ENCODE assay signal across 17 cellular contexts in the genomic region with DNA sequence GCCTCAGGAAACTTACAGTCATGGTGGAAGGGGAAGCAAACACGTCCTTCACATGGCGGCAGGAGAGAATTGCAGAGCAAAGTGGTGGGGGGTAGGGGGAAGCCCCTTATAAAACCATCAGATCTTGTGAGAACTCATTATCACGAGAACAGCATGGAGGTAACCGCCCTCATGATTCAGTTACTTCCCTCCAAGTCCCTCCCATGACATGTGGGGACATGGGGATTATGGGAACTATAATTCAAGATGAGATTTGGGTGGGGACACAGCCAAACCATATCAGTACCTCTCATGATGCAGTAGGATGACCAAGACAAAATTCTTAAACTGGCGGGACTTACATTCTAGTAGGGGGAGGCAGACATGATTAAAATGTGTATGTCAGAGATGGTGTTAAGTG. TPM values are rescaled to one million over a fixed set of nuclear protein-coding genes. Genes with fewer than 3 reads are reported as not detected.
DNase-seq lines count a peak whose midpoint lies in the region; ATAC-seq, FAIRE-seq and TF ChIP-seq lines count a peak whose summit lies in the region.
"Had no signal": no experiment of that assay in that cellular context is flagged by ENCODE, and none has a peak within 500 bp of the region (broad histone marks: within the 10 kb centered on the region; RNA-seq: fewer than 3 reads in every experiment).

No MANE protein-coding gene starts in this region.

- TF ChIP-seq RAD21 in GM12878 (IDR thresholded peaks at IDR 0.05; ENCODE audit: insufficient read depth, low read depth, low read length): no peak

- CTCF ChIA-PET in GM12878 (lab: Yijun Ruan, JAX): interaction anchor here (0.6 to 2.0 kb wide), 5 partner anchors 9 to 1015 kb away, joined by 3 to 15 read pairs (median 5); no protein-coding TSS in a partner anchor

- peaks cover 28% of the 10 kb centered on the region for H3K4me1 ChIP-seq in GM12878 (ENCODE audit: control insufficient read depth, insufficient read depth, low read length)
- H3K4me1 ChIP-seq: pancreas had no signal

- no peak overlapping the region for H3K9ac ChIP-seq in GM12878 (ENCODE audit: control insufficient read depth, insufficient read depth, low read length)

- ATAC-seq in T-helper 17 cell (no peak), GM12878 (no peak), HG02610 (IDR thresholded peaks at IDR 0.05; ENCODE audit: unreplicated experiment) (no peak)
- ATAC-seq: pancreas, upper lobe of right lung had no signal

- no peak overlapping the region for H2AFZ ChIP-seq in GM12878 (ENCODE audit: control insufficient read depth, low read depth, low read length)
- H2AFZ ChIP-seq: hepatocyte had no signal

- POLR2A ChIA-PET in GM12878 (lab: Charles Lee): no interaction called here

- peaks cover 0 to 7% of the 10 kb centered on the region in 2 experiments; a peak in 3 of 4 replicates for H3K36me3 ChIP-seq in GM12878 (ENCODE audit: control insufficient read depth in 2 of 2, insufficient read depth in 2 of 2, low read length in 1 of 2)
- H3K36me3 ChIP-seq: pancreas had no signal

- TF ChIP-seq POLR2A in GM12878 (IDR thresholded peaks at IDR 0.05; ENCODE audit: low read depth, low read length): no peak

- in situ Hi-C loops in GM12878 (cut with MboI): no loop called here

- WGBS in GM12878 (ENCODE audit: insufficient coverage, insufficient replicate concordance, low lambda C conversion rate, missing lambda C conversion rate): 92% methylated on average over 5 of the region's 5 CpGs

- SMC1A ChIA-PET in GM12878 (lab: Charles Lee; ENCODE audit: uncharacterized antibody, unreplicated experiment): no interaction called here

- no TSS peak for BruUV-seq in GM12878 (replicated peaks; lab: Mats Ljungman, UMichigan)

- TF ChIP-seq CTCF in GM12878 (IDR thresholded peaks at IDR 0.05 in 2 of 3, conservative IDR thresholded peaks at IDR 0.05 in 1 of 3; ENCODE audit: control insufficient read depth in 2 of 3, extremely low read depth in 1 of 3, insufficient read depth in 1 of 3, low read depth in 3 of 3, low read length in 3 of 3) (no peak), progenitor cell of endocrine pancreas (IDR thresholded peaks at IDR 0.05; ENCODE audit: unreplicated experiment) (no peak)

- H3K9me3 Mint-ChIP-seq in progenitor cell of endocrine pancreas (ENCODE audit: low read depth): no peaks in the 10 kb centered on the region

- no peaks in the 10 kb centered on the region for H3K27me3 ChIP-seq in GM12878 (replicated peaks in 1 of 2; ENCODE audit: control insufficient read depth in 2 of 2, insufficient read depth in 2 of 2, low read length in 1 of 2)
- H3K27me3 ChIP-seq: hepatocyte, pancreas, upper lobe of right lung had no signal

- H3K9me3 ChIP-seq in T-helper 17 cell (ENCODE audit: control insufficient read depth, low read length, poor library complexity, severe bottlenecking) (no peaks in the 10 kb centered on the region), GM12878 (replicated peaks; ENCODE audit: control insufficient read depth, insufficient read depth, low read length) (no peaks in the 10 kb centered on the region)
- H3K9me3 ChIP-seq: pancreas, upper lobe of right lung had no signal

- FAIRE-seq in GM12878 (lab: Jason Lieb, UNC): no peak
- FAIRE-seq: bronchial epithelial cell, D721Med, pancreas had no signal

- H3K4me1 Mint-ChIP-seq in T-helper 17 cell (peaks cover 60% of the 10 kb centered on the region), progenitor cell of endocrine pancreas (ENCODE audit: low read depth) (peaks cover 22% of the 10 kb centered on the region)

- H3K79me2 ChIP-seq in GM12878 (ENCODE audit: control insufficient read depth, insufficient read depth, low read length): peaks cover 16% of the 10 kb centered on the region

- intact Hi-C loops in GM12878 (cut with micrococcal nuclease; ENCODE audit: unreplicated experiment): no loop called here

- peak overlapping the region; percentile 73 for H3K4me3 Mint-ChIP-seq in T-helper 17 cell
- H3K4me3 Mint-ChIP-seq in progenitor cell of endocrine pancreas (ENCODE audit: low read depth): no peak overlapping the region

- H3K27ac Mint-ChIP-seq in T-helper 17 cell (peak overlapping the region; percentile 91), progenitor cell of endocrine pancreas (peak overlapping the region; percentile 56)

- no peak for TF ChIP-seq EP300 in GM12878 (IDR thresholded peaks at IDR 0.05; ENCODE audit: borderline replicate concordance in 1 of 2, control insufficient read depth in 1 of 2, low read depth in 2 of 2, low read length in 2 of 2)

- peaks cover 7% of the 10 kb centered on the region; the same call in 1 of the 2 replicates for H4K20me1 ChIP-seq in GM12878 (ENCODE audit: control insufficient read depth, insufficient read depth)

- H3K36me3 Mint-ChIP-seq in T-helper 17 cell (ENCODE audit: low read depth) (no peaks in the 10 kb centered on the region), progenitor cell of endocrine pancreas (ENCODE audit: insufficient read depth) (peaks cover 27% of the 10 kb centered on the region)

- H3K27ac ChIP-seq in GM12878 (ENCODE audit: control insufficient read depth, insufficient read depth): peak overlapping the region; percentile 45; the same call in 1 of the 2 replicates
- H3K27ac ChIP-seq: pancreas, upper lobe of right lung had no signal

- H3K4me2 ChIP-seq in GM12878 (ENCODE audit: control insufficient read depth, insufficient read depth): no peak overlapping the region
- H3K4me2 ChIP-seq: hepatocyte had no signal

- H3K4me3 ChIP-seq in GM12878: no peak overlapping the region
- H3K4me3 ChIP-seq: hepatocyte, pancreas, upper lobe of right lung had no signal

- RAD21 ChIA-PET in GM12878 (lab: Charles Lee; ENCODE audit: unreplicated experiment): interaction anchor here (1.1 to 2.0 kb wide), 2 partner anchors 27 to 79 kb away, joined by 3 to 5 read pairs; no protein-coding TSS in a partner anchor

- H3K27me3 Mint-ChIP-seq in T-helper 17 cell (no peaks in the 10 kb centered on the region), progenitor cell of endocrine pancreas (no peaks in the 10 kb centered on the region)

- DNase-seq in activated T-cell treated with anti-CD3 and anti-CD28 coated beads for 24 hours (ENCODE audit: low read depth) (peak; percentile 8), T-helper 17 cell (no peak), GM12878 (ENCODE audit: low read depth, low spot score) (no peak), progenitor cell of endocrine pancreas (ENCODE audit: low spot score, unreplicated experiment) (no peak), SW480 (ENCODE audit: low spot score) (no peak)
- DNase-seq in activated T-cell treated with anti-CD3 and anti-CD28 coated beads, Interleukin-2, amount 50 U/mL, for 1 hour: no peak
- DNase-seq in effector CD4-positive, alpha-beta T cell: no peak
- DNase-seq: activated effector memory CD4-positive, alpha-beta T cell treated with anti-CD3 and anti-CD28 coated beads, Interleukin-2, amount 50 U/mL, for 16 hours; NCI-H2029 treated with DMSO at 0.1 percent for 48 hours; NCI-H524; pancreas; upper lobe of right lung had no signal

TF ChIP-seq in GM12878, 131 proteins besides CTCF, POLR2A, EP300 and RAD21 (continues in another document):
- no peak for TF ChIP-seq HCFC1 (IDR thresholded peaks at IDR 0.05; ENCODE audit: low read length)

RNA-seq across cellular contexts. Expression of a gene that starts 38.8 kb away (rescaled TPM):
- not detected for total RNA-seq in T-helper 17 cell
- total RNA-seq in GM12878 (2013; cell fraction: nucleolus; rRNA removed): 0.20 and 0.21 TPM in 2 replicates
- total RNA-seq in GM12878 (2014; rRNA removed): under 0.01 TPM in 1 of 2 replicates, not detected in the other
- total RNA-seq in GM12878 (2014; rRNA removed; fragmentation: Illumina TruSeq; extraction: Trizol): not detected in 2 replicates
- not detected in 2 replicates for total RNA-seq in GM12878 (2021)
- 0.09 TPM for polyA plus RNA-seq in GM12878 (2011; ENCODE audit: low read depth)
- polyA plus RNA-seq in GM12878 (2011; rRNA removed): 0.01 TPM in 1 of 2 replicates, not detected in the other
- 0.03 TPM in 1 of 2 replicates, not detected in the other for polyA plus RNA-seq in GM12878 (2011; cell fraction: cytosol; rRNA removed)
- not detected in 2 replicates for polyA plus RNA-seq in GM12878 (2011; cell fraction: nucleus; rRNA removed)
- 0.15 and 0.25 TPM in 2 replicates for polyA plus RNA-seq in GM12878 (2012)
- polyA plus RNA-seq in GM12878 (2014; fragmentation: Illumina TruSeq; extraction: Trizol): not detected in 2 replicates
- polyA plus RNA-seq in GM12878 (2014; fragmentation: Nextera tagmentation; extraction: Ambion mirVana): not detected
- 0.27 TPM in 1 of 2 replicates, not detected in the other for polyA plus RNA-seq in GM12878 (2014; rRNA removed)
- polyA plus RNA-seq in GM12878 (2016; fragmentation: Nextera tagmentation; extraction: Ambion mirVana): not detected
- 0.05 TPM in 1 of 2 replicates, not detected in the other for polyA minus RNA-seq in GM12878 (2011; rRNA and poly(A)+ RNA removed)
- not detected in 2 replicates for polyA minus RNA-seq in GM12878 (2011; cell fraction: cytosol; rRNA and poly(A)+ RNA removed)
- not detected in 2 replicates for polyA minus RNA-seq in GM12878 (2011; cell fraction: nucleus; rRNA and poly(A)+ RNA removed)
- 0.74 and 0.98 TPM in 2 replicates for total RNA-seq in progenitor cell of endocrine pancreas
- total RNA-seq: mononuclear cell had no signal

RNA-seq across cellular contexts. Expression of a gene that starts 51.6 kb away (rescaled TPM):
- 100 to 1,000 TPM; 371 to 385 TPM for total RNA-seq in T-helper 17 cell
- 56.5 and 59.3 TPM in 2 replicates for total RNA-seq in GM12878 (2013; cell fraction: nucleolus; rRNA removed)
- total RNA-seq in GM12878 (2014; rRNA removed): 350 and 429 TPM in 2 replicates
- total RNA-seq in GM12878 (2014; rRNA removed; fragmentation: Illumina TruSeq; extraction: Trizol): 418 and 422 TPM in 2 replicates
- 302 and 307 TPM in 2 replicates for total RNA-seq in GM12878 (2021)
- 600 TPM for polyA plus RNA-seq in GM12878 (2011; ENCODE audit: low read depth)
- 479 and 776 TPM in 2 replicates for polyA plus RNA-seq in GM12878 (2011; rRNA removed)
- 185 and 243 TPM in 2 replicates for polyA plus RNA-seq in GM12878 (2011; cell fraction: cytosol; rRNA removed)
- polyA plus RNA-seq in GM12878 (2011; cell fraction: nucleus; rRNA removed): 95.9 and 111 TPM in 2 replicates
- polyA plus RNA-seq in GM12878 (2012): 274 and 336 TPM in 2 replicates
- 426 and 542 TPM in 2 replicates for polyA plus RNA-seq in GM12878 (2014; fragmentation: Illumina TruSeq; extraction: Trizol)
- polyA plus RNA-seq in GM12878 (2014; fragmentation: Nextera tagmentation; extraction: Ambion mirVana): 100 to 1,000 TPM; 286 to 442 TPM
- polyA plus RNA-seq in GM12878 (2014; rRNA removed): 230 and 275 TPM in 2 replicates
- polyA plus RNA-seq in GM12878 (2016; fragmentation: Nextera tagmentation; extraction: Ambion mirVana): 100 to 1,000 TPM; 184 to 200 TPM
- polyA minus RNA-seq in GM12878 (2011; rRNA and poly(A)+ RNA removed): 265 and 457 TPM in 2 replicates
- polyA minus RNA-seq in GM12878 (2011; cell fraction: cytosol; rRNA and poly(A)+ RNA removed): 121 and 123 TPM in 2 replicates
- polyA minus RNA-seq in GM12878 (2011; cell fraction: nucleus; rRNA and poly(A)+ RNA removed): 21.6 and 24.3 TPM in 2 replicates
- total RNA-seq in progenitor cell of endocrine pancreas: 287 and 288 TPM in 2 replicates
